18 cellular contexts compared by ENCODE assay signal in the genomic region with DNA sequence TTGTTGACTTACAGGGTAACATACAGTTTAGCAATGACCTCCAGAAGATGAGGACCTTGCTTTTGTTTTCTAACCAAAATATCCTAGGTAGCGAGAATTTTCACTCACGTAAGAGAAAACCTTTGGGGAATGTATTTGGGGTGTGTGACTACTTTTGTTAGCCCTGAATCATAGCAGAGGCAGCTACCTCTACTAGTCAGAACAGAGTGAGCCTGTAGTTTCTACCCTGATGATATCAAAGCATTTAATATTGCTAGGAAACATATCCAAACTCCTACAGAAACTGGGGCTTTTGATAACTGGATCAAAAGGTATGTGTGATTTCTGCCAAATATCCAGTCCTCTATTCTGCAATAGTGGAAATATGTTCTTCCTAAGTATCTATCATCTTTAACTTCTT.
DNase-seq lines count a peak whose midpoint lies in the region; ATAC-seq and TF ChIP-seq lines count a peak whose summit lies in the region.
"Had no signal": no experiment of that assay in that cellular context is flagged by ENCODE, and none has a peak within 500 bp of the region (broad histone marks: within the 10 kb centered on the region; RNA-seq: fewer than 3 reads in every experiment).

No MANE protein-coding gene starts in this region.

- H3K9me2 ChIP-seq in SK-N-SH = no peaks in the 10 kb centered on the region

- no peaks in the 10 kb centered on the region for H3K79me2 ChIP-seq in SK-N-SH (ENCODE audit: insufficient read depth)

- H3K27me3 ChIP-seq in SK-N-SH (ENCODE audit: insufficient read depth) = no peaks in the 10 kb centered on the region
- H3K27me3 ChIP-seq: BLaER1 treated with 17β-estradiol and CSF1 and Interleukin-3, amounts not matched to agents 10 nM and 100 nM had no signal

- TF ChIP-seq CTCF in SK-N-SH (IDR thresholded peaks at IDR 0.05) (no peak), mesothelial cell of epicardium (IDR thresholded peaks at IDR 0.05; ENCODE audit: unreplicated experiment) (no peak)

- peak overlapping the region; percentile 35 for H3K27ac Mint-ChIP-seq in mesothelial cell of epicardium
- H3K27ac Mint-ChIP-seq: B cell; CD4-positive, alpha-beta T cell; CD8-positive, alpha-beta T cell had no signal

- H3K9me3 ChIP-seq in SK-N-SH = no peaks in the 10 kb centered on the region
- H3K9me3 ChIP-seq: A549, Caco-2 had no signal

- peaks cover 43% of the 10 kb centered on the region for H3K9me3 Mint-ChIP-seq in mesothelial cell of epicardium

- H3K4me3 ChIP-seq in SK-N-SH (ENCODE audit: low read depth in 2 of 2, low read length in 1 of 2) = no peak overlapping the region
- H3K4me3 ChIP-seq: A549; BLaER1 treated with 17β-estradiol and CSF1 and Interleukin-3, amounts not matched to agents 10 nM and 100 nM had no signal

- H3K4me1 ChIP-seq in SK-N-SH (ENCODE audit: control insufficient read depth in 1 of 2, insufficient read depth in 2 of 2, low read depth in 1 of 2, low read length in 1 of 2) = no peaks in the 10 kb centered on the region; a peak in 1 of 4 replicates
- H3K4me1 ChIP-seq: A549; BLaER1 treated with 17β-estradiol and CSF1 and Interleukin-3, amounts not matched to agents 10 nM and 100 nM; Caco-2 had no signal

- ATAC-seq in SK-N-SH treated with all-trans-retinoic acid at 6 μM for 48 hours = peak; percentile 53; the same call in 1 of the 3 replicates
- ATAC-seq: A549; CD8-positive, alpha-beta T cell had no signal

- CTCF ChIA-PET in SK-N-SH (lab: Yijun Ruan, JAX) = interaction anchor here (1.3 kb wide), 1 partner anchor 8 kb away, joined by 6 read pairs; no protein-coding TSS in a partner anchor

- no peak overlapping the region for H3K4me2 ChIP-seq in SK-N-SH
- H3K4me2 ChIP-seq: A549; BLaER1 treated with 17β-estradiol and CSF1 and Interleukin-3, amounts not matched to agents 10 nM and 100 nM had no signal

- H3K4me1 Mint-ChIP-seq in mesothelial cell of epicardium = peaks cover 12% of the 10 kb centered on the region
- H3K4me1 Mint-ChIP-seq: B cell had no signal

- H4K20me1 ChIP-seq in SK-N-SH (ENCODE audit: insufficient read depth) = no peaks in the 10 kb centered on the region
- H4K20me1 ChIP-seq: BLaER1 treated with 17β-estradiol and CSF1 and Interleukin-3, amounts not matched to agents 10 nM and 100 nM had no signal

- DNase-seq in SK-N-SH (no peak), NCI-H226 (peak; percentile 46), mesothelial cell of epicardium (ENCODE audit: low spot score in 2 of 2, unreplicated experiment in 2 of 2) (no peak), mucosa of gallbladder (ENCODE audit: low spot score) (no peak), NCI-H1694 treated with DMSO at 0.1 percent for 48 hours (lab: John Stamatoyannopoulos, UW) (no peak)
- DNase-seq: AML-193; Caco-2; Calu3; CD4-positive, alpha-beta T cell; CD8-positive, alpha-beta T cell; DMS79 treated with DMSO at 0.1 percent for 48 hours; GF-D8 had no signal

- H3K4me3 Mint-ChIP-seq in mesothelial cell of epicardium = no peak overlapping the region
- H3K4me3 Mint-ChIP-seq: B cell; CD4-positive, alpha-beta T cell; CD8-positive, alpha-beta T cell had no signal

- H3K9ac ChIP-seq in SK-N-SH = no peak overlapping the region
- H3K9ac ChIP-seq: BLaER1 treated with 17β-estradiol and CSF1 and Interleukin-3, amounts not matched to agents 10 nM and 100 nM had no signal

- H3K36me3 ChIP-seq in SK-N-SH (replicated peaks in 1 of 2; ENCODE audit: control insufficient read depth in 1 of 2, insufficient read depth in 2 of 2, low read length in 1 of 2) = no peaks in the 10 kb centered on the region
- H3K36me3 ChIP-seq: BLaER1 treated with 17β-estradiol and CSF1 and Interleukin-3, amounts not matched to agents 10 nM and 100 nM had no signal

- no peaks in the 10 kb centered on the region for H3K27me3 Mint-ChIP-seq in mesothelial cell of epicardium (ENCODE audit: low read depth)
- H3K27me3 Mint-ChIP-seq: B cell; CD4-positive, alpha-beta T cell had no signal

- 72% methylated on average over 2 of the region's 2 CpGs for WGBS in SK-N-SH (ENCODE audit: low lambda C conversion rate)

- TF ChIP-seq EP300 in SK-N-SH (IDR thresholded peaks at IDR 0.05; ENCODE audit: borderline replicate concordance in 1 of 2, low read depth in 1 of 2, low read length in 1 of 2) = no peak

- peaks cover 20% of the 10 kb centered on the region for H3K36me3 Mint-ChIP-seq in mesothelial cell of epicardium
- H3K36me3 Mint-ChIP-seq: CD8-positive, alpha-beta T cell had no signal

- POLR2A ChIA-PET in SK-N-SH (lab: Yijun Ruan, JAX) = no interaction called here

- H3F3A ChIP-seq in SK-N-SH (replicated peaks; ENCODE audit: insufficient read depth) = no peaks in the 10 kb centered on the region

- H3K27ac ChIP-seq in SK-N-SH (ENCODE audit: low read depth in 2 of 2, low read length in 1 of 2) = no peak overlapping the region; a peak in 1 of 4 replicates
- H3K27ac ChIP-seq: 22Rv1; A549; BLaER1 treated with 17β-estradiol and CSF1 and Interleukin-3, amounts not matched to agents 10 nM and 100 nM; C4-2B had no signal

- no peak for TF ChIP-seq RAD21 in SK-N-SH (IDR thresholded peaks at IDR 0.05; ENCODE audit: low read length)

- H2AFZ ChIP-seq in SK-N-SH (ENCODE audit: low read depth) = no peak overlapping the region

TF ChIP-seq in SK-N-SH treated with all-trans-retinoic acid at 6 μM for 48 hours, 23 proteins besides CTCF, POLR2A, EP300 and RAD21 (continues in another document):
- TF ChIP-seq ESRRG (CRISPR knock-in tag; IDR thresholded peaks at IDR 0.05) (no peak), ARNTL (CRISPR knock-in tag; IDR thresholded peaks at IDR 0.05; ENCODE audit: borderline replicate concordance, low read depth) (no peak), PATZ1 (CRISPR knock-in tag; IDR thresholded peaks at IDR 0.05; ENCODE audit: borderline replicate concordance) (no peak), PPARA (CRISPR knock-in tag; IDR thresholded peaks at IDR 0.05; ENCODE audit: borderline replicate concordance) (no peak)

TF ChIP-seq in SK-N-SH, 30 proteins besides CTCF, POLR2A, EP300 and RAD21:
- TF ChIP-seq FOXJ3 (CRISPR knock-in tag; IDR thresholded peaks at IDR 0.05) = no peak
- no peak for TF ChIP-seq GABPA (IDR thresholded peaks at IDR 0.05; ENCODE audit: low read depth)
- TF ChIP-seq MAX (IDR thresholded peaks at IDR 0.05; ENCODE audit: low read depth) = no peak
- no peak for TF ChIP-seq USF2 (IDR thresholded peaks at IDR 0.05; ENCODE audit: borderline replicate concordance, low read depth, low read length)
- TF ChIP-seq NRF1 (IDR thresholded peaks at IDR 0.05; ENCODE audit: low read depth, low read length) = no peak
- no peak for TF ChIP-seq TCF12 (IDR thresholded peaks at IDR 0.05)
- no peak for TF ChIP-seq RXRA (IDR thresholded peaks at IDR 0.05; ENCODE audit: borderline replicate concordance, low read depth)
- TF ChIP-seq NFIC (IDR thresholded peaks at IDR 0.05; ENCODE audit: borderline replicate concordance) = no peak
- no peak for TF ChIP-seq ZBTB33 (IDR thresholded peaks at IDR 0.05; ENCODE audit: borderline replicate concordance, low read depth)
- TF ChIP-seq GATA2 (CRISPR knock-in tag; IDR thresholded peaks at IDR 0.05) = no peak
- no peak for TF ChIP-seq RFX5 (IDR thresholded peaks at IDR 0.05; ENCODE audit: low read length)
- no peak for TF ChIP-seq TAF1 (IDR thresholded peaks at IDR 0.05; ENCODE audit: borderline replicate concordance, low read depth, low read length)
- no peak for TF ChIP-seq CHD2 (IDR thresholded peaks at IDR 0.05; ENCODE audit: low read length, partially characterized antibody)
- no peak for TF ChIP-seq MXI1 (IDR thresholded peaks at IDR 0.05; ENCODE audit: low read depth, low read length)
- no peak for TF ChIP-seq ELF1 (IDR thresholded peaks at IDR 0.05)
- no peak for TF ChIP-seq SIN3A (IDR thresholded peaks at IDR 0.05; ENCODE audit: borderline replicate concordance, low read depth, low read length)
- TF ChIP-seq SMC3 (IDR thresholded peaks at IDR 0.05; ENCODE audit: low read depth, low read length) = no peak
- no peak for TF ChIP-seq EZH2phosphoT487 (IDR thresholded peaks at IDR 0.05; ENCODE audit: borderline replicate concordance, low read depth)
- no peak for TF ChIP-seq RCOR1 (IDR thresholded peaks at IDR 0.05; ENCODE audit: low read length)
